Comparison of ENCODE assay signal across 26 cellular contexts in the genomic region with DNA sequence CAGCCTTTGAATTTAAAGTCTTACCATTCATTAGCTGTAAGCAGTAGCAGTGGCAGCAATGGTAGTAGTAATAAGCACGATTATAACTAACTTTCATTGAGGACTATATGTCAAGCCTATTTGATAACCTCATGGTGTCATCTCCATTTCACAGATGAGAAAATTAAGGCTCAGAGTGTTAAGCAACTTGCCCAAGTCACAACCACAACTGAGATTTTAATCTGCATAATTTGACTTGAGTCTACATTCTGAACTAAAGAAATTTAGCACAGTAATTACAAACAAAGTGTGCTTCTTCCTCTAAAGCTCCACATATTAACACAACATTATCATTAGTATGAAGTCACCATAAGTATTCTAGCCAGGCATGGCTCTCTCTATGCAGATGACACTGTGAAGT.
"Had no signal": no experiment of that assay in that cellular context is flagged by ENCODE, and none has a peak within 500 bp of the region (broad histone marks: within the 10 kb centered on the region; RNA-seq: fewer than 3 reads in every experiment).

No MANE protein-coding gene starts in this region.

- H3K27me3 ChIP-seq: neural progenitor cell, ovary, right lobe of liver, sigmoid colon, suprapubic skin, testis, tibial artery, transverse colon, upper lobe of right lung, uterus had no signal

- H3K9me3 ChIP-seq: ovary, psoas muscle, right lobe of liver, sigmoid colon, suprapubic skin, testis, tibial artery, transverse colon, upper lobe of right lung, uterus had no signal

- H3K4me2 ChIP-seq: neural progenitor cell had no signal

- H3K4me1 ChIP-seq: neural progenitor cell, parathyroid adenoma, psoas muscle, right lobe of liver, testis, transverse colon, uterus had no signal

- H3K79me2 ChIP-seq: parathyroid adenoma had no signal

- DNase-seq: natural killer cell; occipital lobe; ovary; posterior cingulate gyrus; psoas muscle; right cardiac atrium; right lobe of liver; sigmoid colon; small intestine; stimulated activated CD4-positive, alpha-beta T cell treated with anti-CD3 and anti-CD28 coated beads, Interleukin-15, amount 100 ng/mL, for 24 hours; stimulated activated CD4-positive, alpha-beta T cell treated with anti-CD3 and anti-CD28 coated beads, Interleukin-2, amount 100 ng/mL, for 24 hours; stimulated activated CD4-positive, alpha-beta T cell treated with anti-CD3 and anti-CD28 coated beads, Interleukin-2, amount 100 ng/mL, for 48 hours; stimulated activated CD4-positive, alpha-beta T cell treated with anti-CD3 and anti-CD28 coated beads, Interleukin-4, amount 100 ng/mL, for 24 hours; stimulated activated naive CD4-positive, alpha-beta T cell; stimulated activated naive CD8-positive, alpha-beta T cell treated with anti-CD3 and anti-CD28 coated beads, Interleukin-15, amount 100 ng/mL, for 72 hours; stimulated activated naive CD8-positive, alpha-beta T cell treated with anti-CD3 and anti-CD28 coated beads, Interleukin-15, Interleukin-2, amounts not matched to agents 100 U/mL and 50 U/mL, for 24 hours; substantia nigra; testis; tibial artery; transverse colon; upper lobe of right lung; uterus had no signal

- ATAC-seq: natural killer cell; psoas muscle; right cardiac atrium; right lobe of liver; stimulated activated memory B cell treated with anti-CD40 and anti-IgM and Interleukin-4, amounts not matched to agents 10 μg/mL and 1 μg/mL and 100 μg/mL, for 72 hours; stimulated activated naive CD8-positive, alpha-beta T cell treated with anti-CD3 and anti-CD28 coated beads, Interleukin-15, amount 100 ng/mL, for 72 hours; stimulated activated naive CD8-positive, alpha-beta T cell treated with anti-CD3 and anti-CD28 coated beads, Interleukin-15, Interleukin-2, amounts not matched to agents 100 U/mL and 50 U/mL, for 24 hours; upper lobe of right lung had no signal

- H3K4me3 ChIP-seq: neural progenitor cell, ovary, psoas muscle, right lobe of liver, sigmoid colon, suprapubic skin, testis, tibial artery, transverse colon, upper lobe of right lung, uterus had no signal

- H3K27ac ChIP-seq: neural progenitor cell, ovary, parathyroid adenoma, psoas muscle, right lobe of liver, sigmoid colon, suprapubic skin, testis, tibial artery, transverse colon, upper lobe of right lung, uterus had no signal

- H2AFZ ChIP-seq: neural progenitor cell, parathyroid adenoma had no signal

- FAIRE-seq: small intestine had no signal

- H3K9ac ChIP-seq: neural progenitor cell, parathyroid adenoma had no signal

- H3K36me3 ChIP-seq: ovary had no signal
